Comparison of ENCODE assay signal across 16 cellular contexts in the genomic region with DNA sequence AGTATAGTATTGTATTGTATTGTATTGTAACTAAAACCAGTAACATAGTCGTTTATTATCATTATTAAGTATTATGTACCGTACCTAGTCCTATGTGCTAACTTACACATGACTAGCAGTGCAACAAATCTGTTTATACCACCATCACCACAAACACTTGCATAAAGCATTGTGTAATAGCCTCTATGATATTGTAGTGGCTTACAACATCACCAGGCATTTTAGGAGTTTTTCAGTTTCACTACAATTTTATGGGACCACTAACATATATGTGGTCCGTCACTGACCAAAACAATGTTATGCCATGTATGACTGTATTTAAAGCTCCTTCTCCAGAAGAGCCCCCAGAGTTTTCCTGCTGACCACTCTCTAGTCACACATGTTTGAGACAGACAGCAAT.
"Had no signal": no experiment of that assay in that cellular context is flagged by ENCODE, and none has a peak within 500 bp of the region (broad histone marks: within the 10 kb centered on the region; RNA-seq: fewer than 3 reads in every experiment).

No MANE protein-coding gene starts in this region.

- H3K4me1 ChIP-seq: adrenal gland had no signal

- H3K4me1 Mint-ChIP-seq: activated naive CD4-positive, alpha-beta T cell treated with anti-CD3 and anti-CD28 coated beads, Interleukin-2, amount 10 ng/mL, durations not matched to agents 7 days and 5 days; activated T-helper 17 cell treated with anti-CD3 and anti-CD28 coated beads, Interleukin-2, amount 50 U/mL, for 72 hours; central memory CD8-positive, alpha-beta T cell; naive thymus-derived CD8-positive, alpha-beta T cell had no signal

- H3K4me3 Mint-ChIP-seq: activated naive CD4-positive, alpha-beta T cell treated with anti-CD3 and anti-CD28 coated beads, Interleukin-2, amount 10 ng/mL, durations not matched to agents 7 days and 5 days; activated T-helper 17 cell treated with anti-CD3 and anti-CD28 coated beads, Interleukin-2, amount 50 U/mL, for 72 hours; central memory CD8-positive, alpha-beta T cell; dendritic cell treated with granulocyte-macrophage colony-stimulating factor and Interleukin-4, amounts not matched to agents 40 ng/mL and 50 ng/mL, for 4 days; naive thymus-derived CD8-positive, alpha-beta T cell; type B pancreatic cell had no signal

- DNase-seq: activated CD4-positive, alpha-beta T cell treated with anti-CD3 and anti-CD28 coated beads, Interleukin-2, amount 50 U/mL, for 1 hour; activated CD4-positive, CD25-positive, alpha-beta regulatory T cell; activated naive CD4-positive, alpha-beta T cell treated with anti-CD3 and anti-CD28 coated beads, Interleukin-2, amount 10 ng/mL, durations not matched to agents 7 days and 5 days; activated T-cell treated with anti-CD3 and anti-CD28 coated beads for 4 hours; adrenal gland; foreskin keratinocyte; naive thymus-derived CD8-positive, alpha-beta T cell; psoas muscle; stimulated activated CD4-positive, alpha-beta T cell treated with anti-CD3 and anti-CD28 coated beads, Interleukin-12 subunit alpha, Interleukin-12 subunit beta, amount 100 ng/mL, for 4 hours; stimulated activated naive CD4-positive, alpha-beta T cell; substantia nigra had no signal

- H3K36me3 ChIP-seq: adrenal gland had no signal

- H3K27me3 Mint-ChIP-seq: activated naive CD4-positive, alpha-beta T cell treated with anti-CD3 and anti-CD28 coated beads, Interleukin-2, amount 10 ng/mL, durations not matched to agents 7 days and 5 days; central memory CD8-positive, alpha-beta T cell; dendritic cell treated with granulocyte-macrophage colony-stimulating factor and Interleukin-4, amounts not matched to agents 40 ng/mL and 50 ng/mL, for 4 days; type B pancreatic cell had no signal

- H3K4me3 ChIP-seq: adrenal gland, psoas muscle had no signal

- H3K27ac Mint-ChIP-seq: activated naive CD4-positive, alpha-beta T cell treated with anti-CD3 and anti-CD28 coated beads, Interleukin-2, amount 10 ng/mL, durations not matched to agents 7 days and 5 days; activated T-helper 17 cell treated with anti-CD3 and anti-CD28 coated beads, Interleukin-2, amount 50 U/mL, for 72 hours; dendritic cell treated with granulocyte-macrophage colony-stimulating factor and Interleukin-4, amounts not matched to agents 40 ng/mL and 50 ng/mL, for 4 days; naive thymus-derived CD8-positive, alpha-beta T cell; type B pancreatic cell had no signal

- H3K36me3 Mint-ChIP-seq: activated naive CD4-positive, alpha-beta T cell treated with anti-CD3 and anti-CD28 coated beads, Interleukin-2, amount 10 ng/mL, durations not matched to agents 7 days and 5 days; naive thymus-derived CD8-positive, alpha-beta T cell had no signal

- ATAC-seq: activated T-helper 17 cell treated with anti-CD3 and anti-CD28 coated beads, Interleukin-2, amount 50 U/mL, for 72 hours; foreskin keratinocyte; naive thymus-derived CD8-positive, alpha-beta T cell; psoas muscle; sciatic nerve had no signal

- H3K27me3 ChIP-seq: adrenal gland, foreskin keratinocyte had no signal

- H3K27ac ChIP-seq: adrenal gland, foreskin keratinocyte, psoas muscle had no signal

- H3K9me3 Mint-ChIP-seq: activated naive CD4-positive, alpha-beta T cell treated with anti-CD3 and anti-CD28 coated beads, Interleukin-2, amount 10 ng/mL, durations not matched to agents 7 days and 5 days; activated T-helper 17 cell treated with anti-CD3 and anti-CD28 coated beads, Interleukin-2, amount 50 U/mL, for 72 hours; central memory CD8-positive, alpha-beta T cell; dendritic cell treated with granulocyte-macrophage colony-stimulating factor and Interleukin-4, amounts not matched to agents 40 ng/mL and 50 ng/mL, for 4 days had no signal

- H3K9me3 ChIP-seq: adrenal gland, psoas muscle had no signal
